Comparison of ENCODE assay signal across 12 cellular contexts in the genomic region with DNA sequence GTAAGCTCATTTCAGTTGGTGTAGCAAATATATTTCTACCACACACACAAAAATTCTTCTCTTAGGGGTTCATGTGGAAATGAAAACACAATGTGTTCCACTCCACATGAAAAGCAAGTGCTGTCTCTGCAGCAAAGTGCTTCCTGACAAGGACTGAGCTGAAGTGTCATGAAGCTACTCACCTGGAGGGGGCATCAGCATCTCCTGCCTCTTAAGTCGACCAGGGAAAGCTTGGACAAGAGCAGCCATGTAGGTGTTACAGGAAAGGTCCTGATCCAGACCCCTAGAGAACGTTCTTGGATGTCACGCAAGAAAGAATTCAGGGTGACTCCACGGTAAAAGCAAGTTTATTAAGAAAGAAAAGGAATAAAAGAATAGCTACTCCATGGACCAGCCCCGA.
DNase-seq lines count a peak whose midpoint lies in the region; ATAC-seq and TF ChIP-seq lines count a peak whose summit lies in the region.
"Had no signal": no experiment of that assay in that cellular context is flagged by ENCODE, and none has a peak within 500 bp of the region (broad histone marks: within the 10 kb centered on the region; RNA-seq: fewer than 3 reads in every experiment).

No MANE protein-coding gene starts in this region.

- 64 to 68% methylated on average over 4 to 5 of the region's 5 CpGs for WGBS in endodermal cell (ENCODE audit: insufficient coverage in 1 of 2, insufficient read length in 1 of 2), 2 experiments

- H3K36me3 Mint-ChIP-seq in endodermal cell (ENCODE audit: low read depth), result no peaks in the 10 kb centered on the region
- H3K36me3 Mint-ChIP-seq: brain had no signal

- DNase-seq in BE2C, result peak; percentile 15
- DNase-seq in G401 (ENCODE audit: low spot score), result peak; percentile 8
- peak; percentile 17 for DNase-seq in NCI-H69 (lab: John Stamatoyannopoulos, UW)
- peak; percentile 82 for DNase-seq in endodermal cell
- no peak for DNase-seq in COLO668 (lab: John Stamatoyannopoulos, UW; ENCODE audit: unreplicated experiment)
- no peak for DNase-seq in NCI-H2029 (lab: John Stamatoyannopoulos, UW)
- DNase-seq: heart right ventricle, NCI-H1436 treated with DMSO at 0.1 percent for 48 hours, nucleus accumbens had no signal

- TF ChIP-seq CTCF in BE2C (IDR thresholded peaks at IDR 0.05; ENCODE audit: low read depth, low read length), result peak; percentile 41
- peak; percentile 76 for TF ChIP-seq CTCF in endodermal cell (conservative IDR thresholded peaks at IDR 0.05)

- H3K4me3 ChIP-seq in BE2C (ENCODE audit: low read depth, low read length), result no peak overlapping the region
- no peak overlapping the region for H3K4me3 ChIP-seq in endodermal cell (ENCODE audit: low read length)
- H3K4me3 ChIP-seq: heart right ventricle had no signal

- H3K4me1 Mint-ChIP-seq in endodermal cell, result no peaks in the 10 kb centered on the region
- H3K4me1 Mint-ChIP-seq: brain had no signal

- H3K27ac ChIP-seq in endodermal cell (ENCODE audit: low read depth, low read length), result no peak overlapping the region
- H3K27ac ChIP-seq: heart right ventricle had no signal

- no peak overlapping the region for H3K9ac ChIP-seq in endodermal cell (ENCODE audit: extremely low read depth, low read length, poor library complexity, severe bottlenecking)

- no peaks in the 10 kb centered on the region for H3K27me3 Mint-ChIP-seq in endodermal cell (ENCODE audit: insufficient read depth)
- H3K27me3 Mint-ChIP-seq: brain had no signal

- no peak overlapping the region for H3K27ac Mint-ChIP-seq in endodermal cell
- H3K27ac Mint-ChIP-seq: brain had no signal

- in situ Hi-C loops in G401 (cut with HindIII; ENCODE audit: low sequenced_read_pairs), result no loop called here

- H3K9me3 ChIP-seq in BE2C, result no peaks in the 10 kb centered on the region
- no peaks in the 10 kb centered on the region for H3K9me3 ChIP-seq in endodermal cell (ENCODE audit: control insufficient read depth, low read length)
- H3K9me3 ChIP-seq: heart right ventricle had no signal

- H3K27me3 ChIP-seq in BE2C (no peaks in the 10 kb centered on the region), endodermal cell (ENCODE audit: control insufficient read depth, insufficient read depth, low read length, poor library complexity, severe bottlenecking) (no peaks in the 10 kb centered on the region)

- no peaks in the 10 kb centered on the region for H3K36me3 ChIP-seq in BE2C
- H3K36me3 ChIP-seq in endodermal cell (ENCODE audit: control insufficient read depth, insufficient read depth, low read length), result no peaks in the 10 kb centered on the region
- H3K36me3 ChIP-seq: heart right ventricle had no signal

- no peak overlapping the region for H3K4me3 Mint-ChIP-seq in endodermal cell
- H3K4me3 Mint-ChIP-seq: brain had no signal

- H3K9me3 Mint-ChIP-seq in endodermal cell, result no peaks in the 10 kb centered on the region
- H3K9me3 Mint-ChIP-seq: brain had no signal

- ATAC-seq in HG02885 (IDR thresholded peaks at IDR 0.05; ENCODE audit: poor library complexity, unreplicated experiment), result no peak
- ATAC-seq in GM18520 (IDR thresholded peaks at IDR 0.05; ENCODE audit: unreplicated experiment), result no peak
- ATAC-seq: heart right ventricle had no signal

- H3K4me1 ChIP-seq in BE2C (no peaks in the 10 kb centered on the region), endodermal cell (ENCODE audit: control insufficient read depth, insufficient read depth, low read length) (no peaks in the 10 kb centered on the region)
- H3K4me1 ChIP-seq: heart right ventricle had no signal

Comparison
In these comparisons a context has a peak if more than half of its experiments do, and no peak if none do; other contexts are left out.
1. DNase-seq: peak in BE2C (single experiment), G401 (single experiment), NCI-H69 (single experiment) and endodermal cell (single experiment); none in COLO668 (single experiment) and NCI-H2029 (single experiment).